ENCODE assay signal across 14 cellular contexts in the genomic region with DNA sequence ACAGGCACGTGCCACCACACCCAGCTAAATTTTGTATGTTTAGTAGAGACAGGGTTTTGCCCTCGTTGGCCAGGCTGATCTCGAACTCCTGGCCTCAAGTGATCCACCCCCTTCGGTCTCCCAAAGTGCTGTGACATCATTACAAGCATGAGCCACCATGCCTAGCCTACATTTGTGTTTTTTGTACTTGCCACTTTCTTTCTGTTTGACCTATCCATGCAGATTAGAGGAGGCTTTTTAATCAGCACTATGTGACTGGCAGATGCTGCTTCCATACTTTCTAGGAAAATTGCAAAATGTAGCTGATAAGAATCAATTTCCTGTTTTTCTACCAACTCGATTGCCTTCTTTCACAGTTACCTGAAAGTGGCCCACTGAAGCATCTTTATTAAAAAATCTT. TPM values are rescaled to one million over a fixed set of nuclear protein-coding genes. Genes with fewer than 3 reads are reported as not detected.
DNase-seq lines count a peak whose midpoint lies in the region; ATAC-seq and TF ChIP-seq lines count a peak whose summit lies in the region.
"Had no signal": no experiment of that assay in that cellular context is flagged by ENCODE, and none has a peak within 500 bp of the region (broad histone marks: within the 10 kb centered on the region; RNA-seq: fewer than 3 reads in every experiment).

No MANE protein-coding gene starts in this region.

- H3K27me3 ChIP-seq in left ventricle myocardium inferior (ENCODE audit: low read depth) (no peaks in the 10 kb centered on the region), dorsolateral prefrontal cortex (no peaks in the 10 kb centered on the region)

- H3K9me3 ChIP-seq in left ventricle myocardium inferior (replicated peaks): no peaks in the 10 kb centered on the region
- H3K9me3 ChIP-seq: lower lobe of right lung had no signal

- no peak for ATAC-seq in Right ventricle myocardium inferior
- ATAC-seq: lower lobe of right lung, WTC11 had no signal

- H3K4me3 ChIP-seq in left ventricle myocardium inferior (no peak overlapping the region), dorsolateral prefrontal cortex (peak overlapping the region in 52 of 59 donors; percentile 6 to 65 (median 32))
- H3K4me3 ChIP-seq: lower lobe of right lung, PC-9 had no signal

- peaks cover 7% of the 10 kb centered on the region for H3K36me3 ChIP-seq in left ventricle myocardium inferior
- H3K36me3 ChIP-seq: lower lobe of right lung had no signal

- TF ChIP-seq CTCF in left ventricle myocardium inferior (IDR thresholded peaks at IDR 0.05; ENCODE audit: borderline replicate concordance) (no peak), dorsolateral prefrontal cortex (IDR thresholded peaks at IDR 0.05 in 54 of 56, conservative IDR thresholded peaks at IDR 0.05 in 2 of 56; ENCODE audit: low read depth in 1 of 56, partially characterized antibody in 56 of 56) (no peak)

- H3K27ac ChIP-seq in left ventricle myocardium inferior (replicated peaks) (peak overlapping the region; percentile 70), dorsolateral prefrontal cortex (peak overlapping the region; percentile 62 to 100 (median 97)), temporal lobe (ENCODE audit: low read depth, low read length) (peak overlapping the region; percentile 98)
- H3K27ac ChIP-seq: HL-60, PC-9 had no signal

- DNase-seq in left ventricle myocardium inferior (no peak), Right ventricle myocardium inferior (ENCODE audit: missing footprints) (no peak), NAMALWA (ENCODE audit: low spot score) (peak; percentile 51), dorsolateral prefrontal cortex (peak in 1 of 10 donors; percentile 26), GOT3 (lab: John Stamatoyannopoulos, UW) (no peak), mucosa of gallbladder (ENCODE audit: low spot score) (no peak)
- no peak for DNase-seq in central memory CD4-positive, alpha-beta T cell
- DNase-seq: NCI-H187, NCI-H510A treated with DMSO at 0.1 percent for 48 hours, PC-9 had no signal

- intact Hi-C loops in left ventricle myocardium inferior (cut with micrococcal nuclease) (no loop called here), Right ventricle myocardium inferior (cut with DNase I) (no loop called here), dorsolateral prefrontal cortex (cut with DNase I) (no loop called here)

- H3K4me1 ChIP-seq in left ventricle myocardium inferior: peaks cover 86% of the 10 kb centered on the region

RNA-seq across cellular contexts. Expression of a gene that starts 57.3 kb away (rescaled TPM):
- total RNA-seq in left ventricle myocardium inferior (8.8 TPM), Right ventricle myocardium inferior (5.3 TPM), dorsolateral prefrontal cortex (10 to 100 TPM; 10.3 to 48.5 (median 28.0) TPM), temporal lobe (7.9 TPM), mucosa of gallbladder (25.3 TPM)
